12 cellular contexts compared by ENCODE assay signal in the genomic region with DNA sequence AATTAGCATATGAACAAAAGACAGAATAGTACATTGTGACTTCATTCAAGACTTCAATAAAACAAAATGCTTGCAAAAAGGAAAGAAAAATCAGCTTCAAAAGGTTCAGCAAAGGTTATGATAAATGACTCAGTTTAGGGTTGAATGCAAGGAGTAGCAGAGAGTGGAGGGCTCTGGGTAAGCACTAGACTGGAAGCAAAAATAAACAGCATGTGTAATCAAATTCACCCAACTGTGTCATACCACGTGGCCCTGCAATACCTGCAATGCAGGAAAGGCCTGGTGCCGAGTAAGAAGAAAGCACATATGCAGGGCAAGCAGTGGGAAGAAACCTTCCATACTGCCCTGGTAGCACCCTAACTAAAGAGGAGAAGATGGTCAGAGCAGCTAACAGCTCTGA.
DNase-seq lines count a peak whose midpoint lies in the region; ATAC-seq and TF ChIP-seq lines count a peak whose summit lies in the region.
"Had no signal": no experiment of that assay in that cellular context is flagged by ENCODE, and none has a peak within 500 bp of the region (broad histone marks: within the 10 kb centered on the region; RNA-seq: fewer than 3 reads in every experiment).

No MANE protein-coding gene starts in this region.

- no peak overlapping the region for H3K4me2 ChIP-seq in SK-N-SH

- H3K4me3 Mint-ChIP-seq in chondrocyte (ENCODE audit: unreplicated experiment): no peak overlapping the region
- H3K4me3 Mint-ChIP-seq: T-helper 2 cell treated with Interferon-gamma antibody and Interleukin-4, amounts not matched to agents 5 μg/mL and 100 μg/mL, for 36 hours had no signal

- no peaks in the 10 kb centered on the region for H3K9me2 ChIP-seq in SK-N-SH

- no peaks in the 10 kb centered on the region for H3K36me3 Mint-ChIP-seq in chondrocyte (ENCODE audit: low read depth)

- 0 out of 2 replicates have a peak overlapping the region, but pooled peaks have one; percentile 18 for H3K9ac ChIP-seq in HUES48 (ENCODE audit: low read depth, low read length)
- no peak overlapping the region for H3K9ac ChIP-seq in SK-N-SH

- peak overlapping the region; percentile 12 for H3K27ac ChIP-seq in HUES48 (ENCODE audit: low read depth, low read length)
- H3K27ac ChIP-seq in right atrium auricular region: no peak overlapping the region
- no peak overlapping the region for H3K27ac ChIP-seq in SK-N-SH (ENCODE audit: low read depth in 2 of 2, low read length in 1 of 2)
- H3K27ac ChIP-seq: 22Rv1 had no signal

- H3K27ac Mint-ChIP-seq in chondrocyte (ENCODE audit: unreplicated experiment): no peak overlapping the region
- H3K27ac Mint-ChIP-seq: T-helper 2 cell treated with Interferon-gamma antibody and Interleukin-4, amounts not matched to agents 5 μg/mL and 100 μg/mL, for 36 hours had no signal

- H3K4me1 ChIP-seq in HUES48 (ENCODE audit: control insufficient read depth, insufficient read depth, low read length) (peaks cover 20% of the 10 kb centered on the region), right atrium auricular region (peaks cover 0 to 12% of the 10 kb centered on the region in 2 donors), SK-N-SH (ENCODE audit: control insufficient read depth in 1 of 2, insufficient read depth in 2 of 2, low read depth in 1 of 2, low read length in 1 of 2) (peaks cover 2 to 9% of the 10 kb centered on the region in 2 experiments; a peak in 2 of 4 replicates)

- H3K27me3 ChIP-seq in HUES48 (ENCODE audit: control insufficient read depth, insufficient read depth, low read length): no peaks in the 10 kb centered on the region
- H3K27me3 ChIP-seq in right atrium auricular region: no peaks in the 10 kb centered on the region
- H3K27me3 ChIP-seq in SK-N-SH (ENCODE audit: insufficient read depth): no peaks in the 10 kb centered on the region

- peaks cover 43% of the 10 kb centered on the region for H3K79me2 ChIP-seq in SK-N-SH (ENCODE audit: insufficient read depth)

- ATAC-seq in GM21619 (IDR thresholded peaks at IDR 0.05; ENCODE audit: unreplicated experiment) (peak; percentile 61), left lobe of liver (peak; percentile 76)

- WGBS in SK-N-SH (ENCODE audit: low lambda C conversion rate): 41% methylated on average over 2 of the region's 2 CpGs

- CTCF ChIA-PET in SK-N-SH (lab: Yijun Ruan, JAX): no interaction called here

- no peak for TF ChIP-seq RAD21 in SK-N-SH (IDR thresholded peaks at IDR 0.05; ENCODE audit: low read length)

- no peak for TF ChIP-seq EP300 in SK-N-SH (IDR thresholded peaks at IDR 0.05; ENCODE audit: borderline replicate concordance in 1 of 2, low read depth in 1 of 2, low read length in 1 of 2)

- POLR2A ChIA-PET in SK-N-SH (lab: Yijun Ruan, JAX): no interaction called here

- no peak for TF ChIP-seq CTCF in right atrium auricular region (IDR thresholded peaks at IDR 0.05)
- TF ChIP-seq CTCF in chondrocyte (IDR thresholded peaks at IDR 0.05): no peak
- TF ChIP-seq CTCF in SK-N-SH (IDR thresholded peaks at IDR 0.05): no peak

- DNase-seq in DMS79 treated with DMSO at 0.1 percent for 48 hours (lab: John Stamatoyannopoulos, UW): peak; percentile 47
- no peak for DNase-seq in DMS79 (lab: John Stamatoyannopoulos, UW)
- DNase-seq in left lobe of liver (ENCODE audit: low spot score): no peak
- DNase-seq in right atrium auricular region (ENCODE audit: low spot score): no peak
- no peak for DNase-seq in chondrocyte (ENCODE audit: low spot score)
- no peak for DNase-seq in SK-N-SH
- DNase-seq: NCI-H1930, small intestine had no signal

- H3F3A ChIP-seq in SK-N-SH (replicated peaks; ENCODE audit: insufficient read depth): no peaks in the 10 kb centered on the region

- H4K20me1 ChIP-seq in SK-N-SH (ENCODE audit: insufficient read depth): no peaks in the 10 kb centered on the region

- H3K4me3 ChIP-seq in HUES48 (ENCODE audit: low read depth, low read length): no peak overlapping the region
- no peak overlapping the region for H3K4me3 ChIP-seq in right atrium auricular region
- no peak overlapping the region for H3K4me3 ChIP-seq in SK-N-SH (ENCODE audit: low read depth in 2 of 2, low read length in 1 of 2)

- H3K9me3 Mint-ChIP-seq in chondrocyte (ENCODE audit: low read depth): peaks cover 5% of the 10 kb centered on the region

- H3K9me3 ChIP-seq in HUES48 (ENCODE audit: control insufficient read depth, insufficient read depth, low read length): no peaks in the 10 kb centered on the region
- peaks cover 0 to 3% of the 10 kb centered on the region in 2 donors for H3K9me3 ChIP-seq in right atrium auricular region
- 0 out of 2 replicates have a peak, but pooled peaks cover 2% of the 10 kb centered on the region for H3K9me3 ChIP-seq in SK-N-SH

- no peaks in the 10 kb centered on the region for H3K27me3 Mint-ChIP-seq in chondrocyte (ENCODE audit: low read depth)

- H3K4me1 Mint-ChIP-seq in chondrocyte (ENCODE audit: low read depth): peaks cover 4% of the 10 kb centered on the region

- H2AFZ ChIP-seq in SK-N-SH (ENCODE audit: low read depth): no peak overlapping the region

- H3K36me3 ChIP-seq in HUES48 (ENCODE audit: control insufficient read depth, insufficient read depth, low read length) (no peaks in the 10 kb centered on the region), right atrium auricular region (no peaks in the 10 kb centered on the region), SK-N-SH (replicated peaks in 1 of 2; ENCODE audit: control insufficient read depth in 1 of 2, insufficient read depth in 2 of 2, low read length in 1 of 2) (no peaks in the 10 kb centered on the region)

TF ChIP-seq in SK-N-SH, 30 proteins besides CTCF, POLR2A, EP300 and RAD21:
- TF ChIP-seq GATA2 (CRISPR knock-in tag; IDR thresholded peaks at IDR 0.05) (no peak), RFX5 (IDR thresholded peaks at IDR 0.05; ENCODE audit: low read length) (no peak), ELF1 (IDR thresholded peaks at IDR 0.05) (no peak), TAF1 (IDR thresholded peaks at IDR 0.05; ENCODE audit: borderline replicate concordance, low read depth, low read length) (no peak), CHD2 (IDR thresholded peaks at IDR 0.05; ENCODE audit: low read length, partially characterized antibody) (no peak), MEF2A (IDR thresholded peaks at IDR 0.05; ENCODE audit: borderline replicate concordance, low read depth) (no peak)
